1 cellular context compared by ENCODE assay signal in the genomic region with DNA sequence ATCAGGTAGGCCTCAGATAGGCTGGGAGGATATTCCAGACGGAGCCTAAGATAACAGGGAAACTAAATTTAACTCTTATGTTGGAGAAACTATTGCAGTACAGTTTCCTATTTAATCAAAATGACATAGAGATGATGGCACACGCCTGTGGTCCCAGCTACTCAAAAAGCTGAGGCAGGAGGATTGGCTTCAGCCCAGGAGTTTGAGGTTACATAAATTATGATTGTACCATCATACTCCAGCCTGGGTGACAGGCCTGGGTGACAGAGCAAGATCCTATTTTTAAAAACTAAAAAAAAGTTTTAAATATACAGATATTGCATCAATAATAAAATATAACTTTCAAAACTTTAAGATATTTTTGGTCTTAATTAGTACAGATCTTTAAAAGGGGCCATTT.
TF ChIP-seq lines count a peak whose summit lies in the region.

No MANE protein-coding gene starts in this region.

TF ChIP-seq in K562, 482 proteins besides CTCF, POLR2A, EP300 and RAD21:
- TF ChIP-seq GABPA (tag; conservative IDR thresholded peaks at IDR 0.05; ENCODE audit: low read depth) = no peak
- peak; percentile 63 for TF ChIP-seq MEIS2 (IDR thresholded peaks at IDR 0.05; ENCODE audit: partially characterized antibody)
- no peak for TF ChIP-seq NFYB (IDR thresholded peaks at IDR 0.05; ENCODE audit: extremely low read depth, insufficient read length)
- TF ChIP-seq, protein P1, sequence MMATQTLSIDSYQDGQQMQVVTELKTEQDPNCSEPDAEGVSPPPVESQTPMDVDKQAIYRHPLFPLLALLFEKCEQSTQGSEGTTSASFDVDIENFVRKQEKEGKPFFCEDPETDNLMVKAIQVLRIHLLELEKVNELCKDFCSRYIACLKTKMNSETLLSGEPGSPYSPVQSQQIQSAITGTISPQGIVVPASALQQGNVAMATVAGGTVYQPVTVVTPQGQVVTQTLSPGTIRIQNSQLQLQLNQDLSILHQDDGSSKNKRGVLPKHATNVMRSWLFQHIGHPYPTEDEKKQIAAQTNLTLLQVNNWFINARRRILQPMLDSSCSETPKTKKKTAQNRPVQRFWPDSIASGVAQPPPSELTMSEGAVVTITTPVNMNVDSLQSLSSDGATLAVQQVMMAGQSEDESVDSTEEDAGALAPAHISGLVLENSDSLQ (IDR thresholded peaks at IDR 0.05) = peak; percentile 22; the same call in 1 of the 2 replicates
- TF ChIP-seq, protein P2, sequence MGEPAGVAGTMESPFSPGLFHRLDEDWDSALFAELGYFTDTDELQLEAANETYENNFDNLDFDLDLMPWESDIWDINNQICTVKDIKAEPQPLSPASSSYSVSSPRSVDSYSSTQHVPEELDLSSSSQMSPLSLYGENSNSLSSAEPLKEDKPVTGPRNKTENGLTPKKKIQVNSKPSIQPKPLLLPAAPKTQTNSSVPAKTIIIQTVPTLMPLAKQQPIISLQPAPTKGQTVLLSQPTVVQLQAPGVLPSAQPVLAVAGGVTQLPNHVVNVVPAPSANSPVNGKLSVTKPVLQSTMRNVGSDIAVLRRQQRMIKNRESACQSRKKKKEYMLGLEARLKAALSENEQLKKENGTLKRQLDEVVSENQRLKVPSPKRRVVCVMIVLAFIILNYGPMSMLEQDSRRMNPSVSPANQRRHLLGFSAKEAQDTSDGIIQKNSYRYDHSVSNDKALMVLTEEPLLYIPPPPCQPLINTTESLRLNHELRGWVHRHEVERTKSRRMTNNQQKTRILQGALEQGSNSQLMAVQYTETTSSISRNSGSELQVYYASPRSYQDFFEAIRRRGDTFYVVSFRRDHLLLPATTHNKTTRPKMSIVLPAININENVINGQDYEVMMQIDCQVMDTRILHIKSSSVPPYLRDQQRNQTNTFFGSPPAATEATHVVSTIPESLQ (CRISPR knock-in tag; IDR thresholded peaks at IDR 0.05) = 0 out of 2 replicates have a peak, but pooled peaks have one; percentile 13
- no peak for TF ChIP-seq ZNF197 (CRISPR knock-in tag; IDR thresholded peaks at IDR 0.05; ENCODE audit: low read depth)
- TF ChIP-seq, protein P3, sequence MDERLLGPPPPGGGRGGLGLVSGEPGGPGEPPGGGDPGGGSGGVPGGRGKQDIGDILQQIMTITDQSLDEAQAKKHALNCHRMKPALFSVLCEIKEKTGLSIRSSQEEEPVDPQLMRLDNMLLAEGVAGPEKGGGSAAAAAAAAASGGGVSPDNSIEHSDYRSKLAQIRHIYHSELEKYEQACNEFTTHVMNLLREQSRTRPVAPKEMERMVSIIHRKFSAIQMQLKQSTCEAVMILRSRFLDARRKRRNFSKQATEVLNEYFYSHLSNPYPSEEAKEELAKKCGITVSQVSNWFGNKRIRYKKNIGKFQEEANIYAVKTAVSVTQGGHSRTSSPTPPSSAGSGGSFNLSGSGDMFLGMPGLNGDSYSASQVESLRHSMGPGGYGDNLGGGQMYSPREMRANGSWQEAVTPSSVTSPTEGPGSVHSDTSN (CRISPR knock-in tag; IDR thresholded peaks at IDR 0.05; ENCODE audit: low read depth) = no peak
- TF ChIP-seq, protein P3 (tag; conservative IDR thresholded peaks at IDR 0.05; ENCODE audit: low read depth) = peak; percentile 66
- no peak for TF ChIP-seq ASH1L (IDR thresholded peaks at IDR 0.05; ENCODE audit: borderline replicate concordance, low read depth, partially characterized antibody)
TF ChIP-seq in K562: peak in this region for 4.
